In genomic region chr1:3373175-3373574, GRCh38 we compare ENCODE assay signal across 24 cellular contexts.
DNase-seq lines count a peak whose midpoint lies in the region; ATAC-seq and TF ChIP-seq lines count a peak whose summit lies in the region.
"Had no signal": no experiment of that assay in that cellular context is flagged by ENCODE, and none has a peak within 500 bp of the region (broad histone marks: within the 10 kb centered on the region; RNA-seq: fewer than 3 reads in every experiment).

No MANE protein-coding gene starts in this region.

- H3K4me1 ChIP-seq in aorta (ENCODE audit: control insufficient read depth in 1 of 2, insufficient read depth in 2 of 2, low read length in 2 of 2), result peaks cover 5% of the 10 kb centered on the region in 2 donors
- H3K4me1 ChIP-seq: A549 had no signal

- POLR2A ChIA-PET in HEK293T (lab: Yijun Ruan, JAX), result no interaction called here

- H3K27me3 Mint-ChIP-seq in central memory CD8-positive, alpha-beta T cell, result peaks cover 11% of the 10 kb centered on the region
- H3K27me3 Mint-ChIP-seq: B cell had no signal

- H3K4me3 Mint-ChIP-seq in central memory CD8-positive, alpha-beta T cell, result peak overlapping the region; percentile 69
- H3K4me3 Mint-ChIP-seq: B cell, GM23338, H9, HFFc6 had no signal

- H3K4me1 Mint-ChIP-seq in central memory CD8-positive, alpha-beta T cell, result peaks cover 20% of the 10 kb centered on the region
- H3K4me1 Mint-ChIP-seq: B cell had no signal

- peak; percentile 58 for ATAC-seq in central memory CD8-positive, alpha-beta T cell (replicated peaks; ENCODE audit: extremely low read depth, poor library complexity, severe bottlenecking)
- no peak for ATAC-seq in aorta (ENCODE audit: low FRiP score)
- no peak for ATAC-seq in GM19397 (IDR thresholded peaks at IDR 0.05; ENCODE audit: unreplicated experiment)
- ATAC-seq: A549, GM23338, K562 had no signal

- peak overlapping the region; percentile 24 to 93 for H3K27ac ChIP-seq in aorta (ENCODE audit: low read depth in 1 of 2, low read length in 2 of 2)
- H3K27ac ChIP-seq: A549, RWPE1 had no signal

- H3K9me3 Mint-ChIP-seq in central memory CD8-positive, alpha-beta T cell, result no peaks in the 10 kb centered on the region
- H3K9me3 Mint-ChIP-seq: GM23338, HFFc6 had no signal

- intact Hi-C loops in aorta (cut with DNase I), result no loop called here

- CTCF ChIA-PET in HEK293T (lab: Yijun Ruan, JAX), result interaction anchor here (0.6 kb wide), 1 partner anchor 51 kb away, joined by 3 read pairs; no protein-coding TSS in a partner anchor

- DNase-seq in Daoy (ENCODE audit: low read depth), result peak; percentile 70
- DNase-seq in central memory CD8-positive, alpha-beta T cell (ENCODE audit: low spot score in 2 of 2), result peak in 1 of 2 donors; percentile 42
- peak; percentile 9 for DNase-seq in kidney tubule cell (ENCODE audit: low spot score)
- DNase-seq in aorta, result no peak
- no peak for DNase-seq in middle frontal gyrus (ENCODE audit: extremely low spot score, low spot score)
- no peak for DNase-seq in HEK293T (ENCODE audit: extremely low spot score)
- DNase-seq: Calu3, DMS79 treated with DMSO at 0.1 percent for 48 hours, H9, HFFc6, Kasumi-1, MV-4-11, NCI-H1105, NCI-H1436 treated with DMSO at 0.1 percent for 48 hours, NCI-H187 treated with DMSO at 0.1 percent for 48 hours, NCI-H446 treated with DMSO at 0.1 percent for 48 hours, NCI-H526, SHP77 treated with DMSO at 0.1 percent for 48 hours had no signal

- no peak overlapping the region for H3K4me3 ChIP-seq in aorta (ENCODE audit: low read length in 2 of 2)
- H3K4me3 ChIP-seq: A549, GM23338, K562 had no signal

- H3K36me3 ChIP-seq in aorta (ENCODE audit: control insufficient read depth in 1 of 2, insufficient read depth in 2 of 2, low read length in 1 of 2), result no peaks in the 10 kb centered on the region

- no peaks in the 10 kb centered on the region for H3K36me3 Mint-ChIP-seq in central memory CD8-positive, alpha-beta T cell (ENCODE audit: insufficient read depth)

- H3K27me3 ChIP-seq in aorta (ENCODE audit: control insufficient read depth in 1 of 2, insufficient read depth in 2 of 2, low read length in 1 of 2), result no peaks in the 10 kb centered on the region

- H3K9me3 ChIP-seq in aorta (ENCODE audit: control insufficient read depth, low read length), result no peaks in the 10 kb centered on the region
- H3K9me3 ChIP-seq: A549 had no signal

- WGBS in aorta, 2 donors, result 24 to 43% methylated on average over 19 of the region's 19 CpGs

- peak overlapping the region; percentile 88 for H3K27ac Mint-ChIP-seq in central memory CD8-positive, alpha-beta T cell (ENCODE audit: low read depth)
- H3K27ac Mint-ChIP-seq: B cell, GM23338, H9, HFFc6 had no signal

TF ChIP-seq in HEK293T, 16 proteins besides CTCF, POLR2A, EP300 and RAD21:
- TF ChIP-seq L3MBTL2 (conservative IDR thresholded peaks at IDR 0.05) (no peak), BHLHE40 (IDR thresholded peaks at IDR 0.05; ENCODE audit: borderline replicate concordance) (no peak), TARDBP (IDR thresholded peaks at IDR 0.05) (no peak), FOXA1 (IDR thresholded peaks at IDR 0.05) (no peak), SUZ12 (IDR thresholded peaks at IDR 0.05) (no peak), ZNF384 (IDR thresholded peaks at IDR 0.05) (no peak), ARNT (IDR thresholded peaks at IDR 0.05) (no peak), CTBP1 (IDR thresholded peaks at IDR 0.05; ENCODE audit: borderline replicate concordance) (no peak), PKNOX1 (IDR thresholded peaks at IDR 0.05) (no peak), HDGF (IDR thresholded peaks at IDR 0.05; ENCODE audit: borderline replicate concordance) (no peak)
TF ChIP-seq in HEK293T: peak in this region for 0.

Comparison
In these comparisons a context has a peak if more than half of its experiments do, and no peak if none do; other contexts are left out.
1. DNase-seq: peak in Daoy (single experiment) and kidney tubule cell (single experiment); none in aorta (0 of 2), middle frontal gyrus (single experiment) and HEK293T (single experiment).